Comparison of ENCODE assay signal across 28 cellular contexts in the genomic region with DNA sequence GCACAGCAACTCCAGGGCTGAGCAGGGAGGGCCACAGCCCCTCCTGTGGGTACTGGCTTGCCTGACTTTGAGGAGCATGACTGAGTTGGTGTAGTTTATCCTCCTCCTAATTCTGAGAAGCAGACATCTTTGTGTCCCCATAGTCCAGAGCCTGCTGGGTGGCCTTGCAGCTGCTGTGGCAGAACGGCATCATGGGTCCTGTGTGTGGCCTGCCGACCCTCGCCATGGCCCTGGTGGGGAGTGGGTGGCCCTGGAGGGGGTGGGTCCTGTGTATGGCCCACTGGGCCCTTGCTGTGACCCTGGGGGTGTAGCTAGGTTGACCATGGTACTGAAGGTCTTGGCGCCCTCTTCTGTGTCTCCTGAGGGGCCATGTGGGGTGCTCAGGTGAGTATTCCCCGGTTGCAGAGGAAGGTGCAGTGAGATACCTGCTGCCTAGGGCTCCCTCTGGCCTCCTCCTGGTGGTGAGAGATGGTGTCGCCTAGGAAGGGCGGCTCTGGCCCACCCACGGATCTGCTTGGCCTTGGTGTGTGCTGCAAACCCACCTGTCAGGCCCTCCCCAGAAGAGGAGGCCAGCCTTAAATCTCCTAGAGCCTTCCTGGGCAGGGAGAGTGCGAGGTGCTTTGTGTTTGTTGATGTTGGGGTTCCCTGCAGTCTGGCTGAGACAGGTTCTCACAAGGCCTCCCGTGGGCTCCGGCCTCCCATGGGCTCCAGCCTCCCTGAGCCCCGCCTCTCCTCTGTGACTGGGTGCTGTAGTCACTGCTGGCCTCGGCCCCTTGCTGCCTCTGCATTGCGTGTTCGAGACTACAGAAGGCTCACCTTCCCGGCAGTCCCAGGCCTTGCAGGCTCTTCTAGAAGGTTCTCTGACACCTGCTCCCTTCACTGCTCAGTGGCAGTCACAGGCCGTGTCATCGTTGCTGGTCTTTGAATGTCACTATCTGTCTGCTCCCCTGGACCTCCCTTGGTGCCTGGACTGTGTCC. TPM values are rescaled to one million over a fixed set of nuclear protein-coding genes. Genes with fewer than 3 reads are reported as not detected.
DNase-seq lines count a peak whose midpoint lies in the region; ATAC-seq and TF ChIP-seq lines count a peak whose summit lies in the region.
"Had no signal": no experiment of that assay in that cellular context is flagged by ENCODE, and none has a peak within 500 bp of the region (broad histone marks: within the 10 kb centered on the region; RNA-seq: fewer than 3 reads in every experiment).

No MANE protein-coding gene starts in this region.

- H3K9me3 ChIP-seq in HEK293 (ENCODE audit: control insufficient read depth, insufficient read depth, low read depth, low read length) (no peaks in the 10 kb centered on the region), sigmoid colon (no peaks in the 10 kb centered on the region)
- H3K9me3 ChIP-seq: ascending aorta, HAP-1, MG63, SJSA1, testis had no signal

- peaks cover 41% of the 10 kb centered on the region for H3K4me1 Mint-ChIP-seq in stimulated activated memory B cell treated with anti-CD40 and anti-IgM and Interleukin-4, amounts not matched to agents 10 μg/mL and 1 μg/mL and 100 μg/mL, for 72 hours
- H3K4me1 Mint-ChIP-seq: nephron had no signal

- H3K27me3 Mint-ChIP-seq in stimulated activated memory B cell treated with anti-CD40 and anti-IgM and Interleukin-4, amounts not matched to agents 10 μg/mL and 1 μg/mL and 100 μg/mL, for 72 hours = no peaks in the 10 kb centered on the region
- H3K27me3 Mint-ChIP-seq: activated CD8-positive, alpha-beta T cell treated with anti-CD3 and anti-CD28 coated beads for 36 hours; activated naive CD8-positive, alpha-beta T cell treated with anti-CD3 and anti-CD28 coated beads, Interleukin-2, amount 10 ng/mL, durations not matched to agents 7 days and 5 days; activated T-helper 17 cell treated with anti-CD3 and anti-CD28 coated beads, Interleukin-2, amount 50 U/mL, for 72 hours; stimulated activated naive B cell treated with anti-CD40 and anti-IgM and Interleukin-4, amounts not matched to agents 10 μg/mL and 1 μg/mL and 100 μg/mL, for 72 hours had no signal

- no peak for TF ChIP-seq CTCF in HEK293 (tag by site-specific recombination; IDR thresholded peaks at IDR 0.05)
- TF ChIP-seq CTCF in foreskin keratinocyte (conservative IDR thresholded peaks at IDR 0.05) = no peak
- TF ChIP-seq CTCF in sigmoid colon (IDR thresholded peaks at IDR 0.05) = no peak

- H3K36me3 ChIP-seq in HEK293 (ENCODE audit: control insufficient read depth in 2 of 2, insufficient read depth in 1 of 2, low read length in 2 of 2) = peaks cover 4 to 71% of the 10 kb centered on the region in 2 experiments; a peak in 2 of 3 replicates
- peaks cover 0 to 6% (median 3%) of the 10 kb centered on the region in 4 donors for H3K36me3 ChIP-seq in sigmoid colon
- H3K36me3 ChIP-seq: HAP-1, MG63 had no signal

- peaks cover 28% of the 10 kb centered on the region for H3K36me3 Mint-ChIP-seq in stimulated activated memory B cell treated with anti-CD40 and anti-IgM and Interleukin-4, amounts not matched to agents 10 μg/mL and 1 μg/mL and 100 μg/mL, for 72 hours

- H3K9me3 Mint-ChIP-seq in stimulated activated memory B cell treated with anti-CD40 and anti-IgM and Interleukin-4, amounts not matched to agents 10 μg/mL and 1 μg/mL and 100 μg/mL, for 72 hours = no peaks in the 10 kb centered on the region
- H3K9me3 Mint-ChIP-seq: activated CD8-positive, alpha-beta T cell treated with anti-CD3 and anti-CD28 coated beads for 36 hours; activated naive CD8-positive, alpha-beta T cell treated with anti-CD3 and anti-CD28 coated beads, Interleukin-2, amount 10 ng/mL, durations not matched to agents 7 days and 5 days; activated T-helper 17 cell treated with anti-CD3 and anti-CD28 coated beads, Interleukin-2, amount 50 U/mL, for 72 hours; CD4-positive, alpha-beta memory T cell; nephron; stimulated activated naive B cell treated with anti-CD40 and anti-IgM and Interleukin-4, amounts not matched to agents 10 μg/mL and 1 μg/mL and 100 μg/mL, for 72 hours had no signal

- intact Hi-C loops in sigmoid colon (cut with DNase I) = no loop called here

- H3K4me1 ChIP-seq in HEK293 (ENCODE audit: control insufficient read depth, insufficient read depth, low read length) (no peaks in the 10 kb centered on the region), foreskin keratinocyte (no peaks in the 10 kb centered on the region), sigmoid colon (peaks cover 0 to 19% (median 16%) of the 10 kb centered on the region in 4 donors)
- H3K4me1 ChIP-seq: ascending aorta, HAP-1, SJSA1, testis had no signal

- ATAC-seq in foreskin keratinocyte (peak; percentile 29), GM21360 (IDR thresholded peaks at IDR 0.05; ENCODE audit: unreplicated experiment) (no peak)
- ATAC-seq in stimulated activated memory B cell treated with anti-CD40 and anti-IgM and Interleukin-4, amounts not matched to agents 10 μg/mL and 1 μg/mL and 100 μg/mL, for 72 hours = no peak
- ATAC-seq: activated CD8-positive, alpha-beta T cell treated with anti-CD3 and anti-CD28 coated beads for 36 hours; activated T-helper 17 cell treated with anti-CD3 and anti-CD28 coated beads, Interleukin-2, amount 50 U/mL, for 72 hours; right cardiac atrium; stimulated activated naive B cell treated with anti-CD40 and anti-IgM and Interleukin-4, amounts not matched to agents 10 μg/mL and 1 μg/mL and 100 μg/mL, for 72 hours had no signal

- CTCF ChIA-PET in HEK293 (lab: Yijun Ruan, JAX) = interaction anchor here (0.6 to 1.4 kb wide), 3 partner anchors 14 to 19 kb away, joined by 5 to 6 read pairs (median 6); no protein-coding TSS in a partner anchor

- H3K4me3 Mint-ChIP-seq in stimulated activated memory B cell treated with anti-CD40 and anti-IgM and Interleukin-4, amounts not matched to agents 10 μg/mL and 1 μg/mL and 100 μg/mL, for 72 hours = no peak overlapping the region
- H3K4me3 Mint-ChIP-seq: activated CD8-positive, alpha-beta T cell treated with anti-CD3 and anti-CD28 coated beads for 36 hours; activated naive CD8-positive, alpha-beta T cell treated with anti-CD3 and anti-CD28 coated beads, Interleukin-2, amount 10 ng/mL, durations not matched to agents 7 days and 5 days; activated T-helper 17 cell treated with anti-CD3 and anti-CD28 coated beads, Interleukin-2, amount 50 U/mL, for 72 hours; CD4-positive, alpha-beta memory T cell; nephron; stimulated activated naive B cell treated with anti-CD40 and anti-IgM and Interleukin-4, amounts not matched to agents 10 μg/mL and 1 μg/mL and 100 μg/mL, for 72 hours had no signal

- WGBS in sigmoid colon, 2 donors = 92 to 96% methylated on average over 18 of the region's 18 CpGs

- POLR2A ChIA-PET in HEK293 (lab: Yijun Ruan, JAX) = interaction anchor here (1.7 kb wide), 1 partner anchor 8 kb away, joined by 8 read pairs; the partner anchor contains the start of genes JMJD4 and SNAP47

- no peak overlapping the region for H3K27ac Mint-ChIP-seq in stimulated activated memory B cell treated with anti-CD40 and anti-IgM and Interleukin-4, amounts not matched to agents 10 μg/mL and 1 μg/mL and 100 μg/mL, for 72 hours
- H3K27ac Mint-ChIP-seq: activated CD8-positive, alpha-beta T cell treated with anti-CD3 and anti-CD28 coated beads for 36 hours; activated naive CD8-positive, alpha-beta T cell treated with anti-CD3 and anti-CD28 coated beads, Interleukin-2, amount 10 ng/mL, durations not matched to agents 7 days and 5 days; nephron; stimulated activated naive B cell treated with anti-CD40 and anti-IgM and Interleukin-4, amounts not matched to agents 10 μg/mL and 1 μg/mL and 100 μg/mL, for 72 hours had no signal

- no peak overlapping the region for H3K27ac ChIP-seq in HEK293 (ENCODE audit: extremely low read depth, low read depth, low read length)
- H3K27ac ChIP-seq in foreskin keratinocyte = no peak overlapping the region
- no peak overlapping the region for H3K27ac ChIP-seq in sigmoid colon
- H3K27ac ChIP-seq: ascending aorta, SJSA1, testis had no signal

- no peak for TF ChIP-seq POLR2A in sigmoid colon (IDR thresholded peaks at IDR 0.05)

- H3K4me3 ChIP-seq in HEK293 (ENCODE audit: low read depth, low read length) (no peak overlapping the region), sigmoid colon (no peak overlapping the region)
- H3K4me3 ChIP-seq: ascending aorta, HAP-1, MG63, SJSA1, testis had no signal

- DNase-seq in activated effector memory CD4-positive, alpha-beta T cell treated with anti-CD3 and anti-CD28 coated beads, Interleukin-2, amount 50 U/mL, for 16 hours = peak; percentile 47
- DNase-seq in activated effector memory CD4-positive, alpha-beta T cell treated with Interleukin-2 at 50 U/mL for 16 hours = no peak
- DNase-seq in foreskin keratinocyte = no peak
- DNase-seq in sigmoid colon = peak; percentile 44
- DNase-seq in HUDEP-2 (lab: John Stamatoyannopoulos, UW; ENCODE audit: unreplicated experiment in 76 of 76) = no peak
- DNase-seq: activated CD4-positive, CD25-positive, alpha-beta regulatory T cell treated with anti-CD3 and anti-CD28 coated beads, Interleukin-2, amount 50 U/mL, for 72 hours; activated CD8-positive, alpha-beta T cell treated with anti-CD3 and anti-CD28 coated beads for 36 hours; activated naive CD8-positive, alpha-beta T cell treated with anti-CD3 and anti-CD28 coated beads, Interleukin-2, amount 10 ng/mL, durations not matched to agents 7 days and 5 days; CD4-positive, alpha-beta memory T cell; central memory CD4-positive, alpha-beta T cell; dermis blood vessel endothelial cell; MG63; NCI-H1105 treated with DMSO at 0.1 percent for 48 hours; NCI-H2029; NCI-H2227 treated with DMSO at 0.1 percent for 48 hours; stimulated activated CD4-positive, alpha-beta T cell treated with anti-CD3 and anti-CD28 coated beads, Interleukin-12 subunit alpha, Interleukin-12 subunit beta, amount 100 ng/mL, for 4 hours; stimulated activated CD4-positive, alpha-beta T cell treated with anti-CD3 and anti-CD28 coated beads, Interleukin-4, amount 100 ng/mL, for 24 hours; stimulated activated naive B cell treated with anti-CD40 and anti-IgM and Interleukin-4, amounts not matched to agents 10 μg/mL and 1 μg/mL and 100 μg/mL, for 72 hours; testis had no signal

- no peaks in the 10 kb centered on the region for H3K27me3 ChIP-seq in foreskin keratinocyte
- H3K27me3 ChIP-seq in sigmoid colon = no peaks in the 10 kb centered on the region
- H3K27me3 ChIP-seq: ascending aorta, MG63, SJSA1, testis had no signal

- TF ChIP-seq EP300 in sigmoid colon (IDR thresholded peaks at IDR 0.05) = no peak

TF ChIP-seq in HEK293, 187 proteins besides CTCF, POLR2A, EP300 and RAD21 (continues in another document):
- TF ChIP-seq ZNF274 (IDR thresholded peaks at IDR 0.05; ENCODE audit: low read length) (no peak), ZNF274 (tag by site-specific recombination; IDR thresholded peaks at IDR 0.05; ENCODE audit: borderline replicate concordance) (no peak), SCRT1 (tag by site-specific recombination; IDR thresholded peaks at IDR 0.05; ENCODE audit: borderline replicate concordance) (no peak), ZNF223 (tag by site-specific recombination; IDR thresholded peaks at IDR 0.05) (no peak)

RNA-seq across cellular contexts. Expression of gene SNAP47, which starts 7.8 kb away (rescaled TPM):
- total RNA-seq in foreskin keratinocyte (30.9 and 33.1 TPM in 2 replicates), sigmoid colon (10 to 100 TPM; 33.9 to 51.6 (median 35.8) TPM)
- polyA plus RNA-seq in foreskin keratinocyte (25.1 and 27.0 TPM in 2 replicates), sigmoid colon (10 to 100 TPM; 13.8 to 19.9 (median 17.1) TPM)

RNA-seq across cellular contexts. Expression of gene JMJD4, which starts 7.9 kb away (rescaled TPM):
- total RNA-seq in foreskin keratinocyte = 24.2 and 26.2 TPM in 2 replicates
- polyA plus RNA-seq in foreskin keratinocyte = 23.6 and 24.6 TPM in 2 replicates
- 10 to 100 TPM; 13.8 to 20.5 (median 14.8) TPM for total RNA-seq in sigmoid colon
- polyA plus RNA-seq in sigmoid colon = 10 to 100 TPM in 1 of 3 donors, 1 to 10 TPM in 2; 7.8 to 13.5 (median 8.8) TPM

Comparison
In these comparisons a context has a peak if more than half of its experiments do, and no peak if none do; other contexts are left out.
1. DNase-seq: peak in activated effector memory CD4-positive, alpha-beta T cell treated with anti-CD3 and anti-CD28 coated beads, Interleukin-2, amount 50 U/mL, for 16 hours (single experiment) and sigmoid colon (single experiment); none in activated effector memory CD4-positive, alpha-beta T cell treated with Interleukin-2 at 50 U/mL for 16 hours (single experiment), foreskin keratinocyte (0 of 2) and HUDEP-2 (0 of 76).